In the genomic region with DNA sequence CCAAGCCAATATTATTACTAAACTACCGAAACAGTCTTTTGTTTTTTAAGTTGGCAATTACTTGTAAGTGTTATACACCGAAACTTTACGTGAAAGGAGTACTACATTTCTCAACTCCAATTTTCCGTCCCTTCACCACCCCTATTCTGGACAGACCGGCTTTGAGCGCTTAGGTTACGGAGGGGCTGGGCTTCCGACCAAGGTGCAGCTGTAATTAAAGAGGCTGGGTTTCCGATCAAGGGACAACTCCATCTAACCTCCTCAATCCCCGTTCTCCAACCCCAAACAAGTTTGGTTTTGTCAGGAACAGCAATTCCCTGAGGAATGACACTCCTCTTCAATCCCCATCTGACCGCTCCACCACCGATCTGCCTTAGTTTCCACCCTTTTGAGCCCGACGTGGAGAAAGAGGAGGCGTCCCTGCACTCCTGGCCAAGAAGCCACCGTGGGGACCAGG, we compare ENCODE assay signal across 1 cellular context.
TF ChIP-seq lines count a peak whose summit lies in the region.

No MANE protein-coding gene starts in this region.

TF ChIP-seq in GM12878, 131 proteins besides CTCF, POLR2A, EP300 and RAD21:
- TF ChIP-seq SMARCA5 (IDR thresholded peaks at IDR 0.05), result no peak
- 0 out of 2 replicates have a peak, but pooled peaks have one; percentile 9 for TF ChIP-seq MTA2 (IDR thresholded peaks at IDR 0.05; ENCODE audit: low read depth)
- TF ChIP-seq, protein P1, sequence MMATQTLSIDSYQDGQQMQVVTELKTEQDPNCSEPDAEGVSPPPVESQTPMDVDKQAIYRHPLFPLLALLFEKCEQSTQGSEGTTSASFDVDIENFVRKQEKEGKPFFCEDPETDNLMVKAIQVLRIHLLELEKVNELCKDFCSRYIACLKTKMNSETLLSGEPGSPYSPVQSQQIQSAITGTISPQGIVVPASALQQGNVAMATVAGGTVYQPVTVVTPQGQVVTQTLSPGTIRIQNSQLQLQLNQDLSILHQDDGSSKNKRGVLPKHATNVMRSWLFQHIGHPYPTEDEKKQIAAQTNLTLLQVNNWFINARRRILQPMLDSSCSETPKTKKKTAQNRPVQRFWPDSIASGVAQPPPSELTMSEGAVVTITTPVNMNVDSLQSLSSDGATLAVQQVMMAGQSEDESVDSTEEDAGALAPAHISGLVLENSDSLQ (IDR thresholded peaks at IDR 0.05), result no peak
- TF ChIP-seq SIN3A (IDR thresholded peaks at IDR 0.05; ENCODE audit: low read depth, low read length), result 0 out of 2 replicates have a peak, but pooled peaks have one; percentile 35
- no peak for TF ChIP-seq BHLHE40 (IDR thresholded peaks at IDR 0.05; ENCODE audit: borderline replicate concordance in 1 of 2, low read depth in 2 of 2, low read length in 1 of 2)
- TF ChIP-seq HDAC2 (IDR thresholded peaks at IDR 0.05), result 0 out of 2 replicates have a peak, but pooled peaks have one; percentile 17
- TF ChIP-seq CBFB (IDR thresholded peaks at IDR 0.05; ENCODE audit: low read depth), result no peak
- TF ChIP-seq HDGF (IDR thresholded peaks at IDR 0.05), result 0 out of 2 replicates have a peak, but pooled peaks have one; percentile 44
- TF ChIP-seq ATF7 (IDR thresholded peaks at IDR 0.05; ENCODE audit: low read depth), result 0 out of 2 replicates have a peak, but pooled peaks have one; percentile 22
- TF ChIP-seq ZSCAN29 (IDR thresholded peaks at IDR 0.05), result no peak
- TF ChIP-seq, protein P2, sequence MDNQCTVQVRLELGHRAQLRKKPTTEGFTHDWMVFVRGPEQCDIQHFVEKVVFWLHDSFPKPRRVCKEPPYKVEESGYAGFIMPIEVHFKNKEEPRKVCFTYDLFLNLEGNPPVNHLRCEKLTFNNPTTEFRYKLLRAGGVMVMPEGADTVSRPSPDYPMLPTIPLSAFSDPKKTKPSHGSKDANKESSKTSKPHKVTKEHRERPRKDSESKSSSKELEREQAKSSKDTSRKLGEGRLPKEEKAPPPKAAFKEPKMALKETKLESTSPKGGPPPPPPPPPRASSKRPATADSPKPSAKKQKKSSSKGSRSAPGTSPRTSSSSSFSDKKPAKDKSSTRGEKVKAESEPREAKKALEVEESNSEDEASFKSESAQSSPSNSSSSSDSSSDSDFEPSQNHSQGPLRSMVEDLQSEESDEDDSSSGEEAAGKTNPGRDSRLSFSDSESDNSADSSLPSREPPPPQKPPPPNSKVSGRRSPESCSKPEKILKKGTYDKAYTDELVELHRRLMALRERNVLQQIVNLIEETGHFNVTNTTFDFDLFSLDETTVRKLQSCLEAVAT (IDR thresholded peaks at IDR 0.05), result peak; percentile 62; the same call in 1 of the 2 replicates
